In genomic region chr2:25314514-25315315, GRCh38 we compare ENCODE assay signal across 9 cellular contexts. TPM values are rescaled to one million over a fixed set of nuclear protein-coding genes. Genes with fewer than 3 reads are reported as not detected.
DNase-seq lines count a peak whose midpoint lies in the region; ATAC-seq and TF ChIP-seq lines count a peak whose summit lies in the region.
"Had no signal": no experiment of that assay in that cellular context is flagged by ENCODE, and none has a peak within 500 bp of the region (broad histone marks: within the 10 kb centered on the region; RNA-seq: fewer than 3 reads in every experiment).

No MANE protein-coding gene starts in this region.

- peak overlapping the region; percentile 97 for H3K27ac Mint-ChIP-seq in activated CD4-positive, alpha-beta T cell treated with anti-CD3 and anti-CD28 coated beads, Interleukin-2, amount 10 ng/mL, durations not matched to agents 7 days and 5 days
- H3K27ac Mint-ChIP-seq in neural progenitor cell: no peak overlapping the region

- peaks cover 8% of the 10 kb centered on the region for H3K36me3 ChIP-seq in effector memory CD4-positive, alpha-beta T cell (ENCODE audit: control insufficient read depth, insufficient read depth, low read length)
- H3K36me3 ChIP-seq in neural progenitor cell: no peaks in the 10 kb centered on the region
- H3K36me3 ChIP-seq in stomach smooth muscle (ENCODE audit: control insufficient read depth in 2 of 2, insufficient read depth in 2 of 2, low read length in 2 of 2): peaks cover 8 to 10% of the 10 kb centered on the region in 2 donors
- H3K36me3 ChIP-seq: HAP-1 had no signal

- peaks cover 2% of the 10 kb centered on the region for H3K9me3 Mint-ChIP-seq in activated CD4-positive, alpha-beta T cell treated with anti-CD3 and anti-CD28 coated beads, Interleukin-2, amount 10 ng/mL, durations not matched to agents 7 days and 5 days
- no peaks in the 10 kb centered on the region for H3K9me3 Mint-ChIP-seq in neural progenitor cell

- H3K27me3 ChIP-seq in effector memory CD4-positive, alpha-beta T cell (replicated peaks; ENCODE audit: control insufficient read depth, insufficient read depth, low read length, poor library complexity, severe bottlenecking): no peaks in the 10 kb centered on the region
- H3K27me3 ChIP-seq in neural progenitor cell (no peaks in the 10 kb centered on the region), stomach smooth muscle (ENCODE audit: control insufficient read depth in 1 of 2, insufficient read depth in 2 of 2, low read length in 2 of 2) (no peaks in the 10 kb centered on the region)

- peaks cover 48% of the 10 kb centered on the region for H3K4me1 ChIP-seq in effector memory CD4-positive, alpha-beta T cell (ENCODE audit: control insufficient read depth, insufficient read depth, low read length, poor library complexity, severe bottlenecking)
- H3K4me1 ChIP-seq in neural progenitor cell (peaks cover 44% of the 10 kb centered on the region), stomach smooth muscle (ENCODE audit: control insufficient read depth, insufficient read depth, low read length) (peaks cover 55% of the 10 kb centered on the region)

- peaks cover 21% of the 10 kb centered on the region for H3K36me3 Mint-ChIP-seq in activated CD4-positive, alpha-beta T cell treated with anti-CD3 and anti-CD28 coated beads, Interleukin-2, amount 10 ng/mL, durations not matched to agents 7 days and 5 days (ENCODE audit: low read depth)
- no peaks in the 10 kb centered on the region for H3K36me3 Mint-ChIP-seq in neural progenitor cell

- peak; percentile 89 for ATAC-seq in GM21447 (IDR thresholded peaks at IDR 0.05; ENCODE audit: unreplicated experiment)

- no peaks in the 10 kb centered on the region for H3K27me3 Mint-ChIP-seq in activated CD4-positive, alpha-beta T cell treated with anti-CD3 and anti-CD28 coated beads, Interleukin-2, amount 10 ng/mL, durations not matched to agents 7 days and 5 days
- peaks cover 6% of the 10 kb centered on the region for H3K27me3 Mint-ChIP-seq in neural progenitor cell (ENCODE audit: insufficient read depth, low read depth)

- H3K4me3 ChIP-seq in effector memory CD4-positive, alpha-beta T cell (ENCODE audit: insufficient read depth, low read depth, low read length, poor library complexity, severe bottlenecking): peak overlapping the region; percentile 44
- H3K4me3 ChIP-seq in neural progenitor cell: no peak overlapping the region
- peak overlapping the region in 1 of 2 donors; percentile 59 for H3K4me3 ChIP-seq in stomach smooth muscle (ENCODE audit: low read length in 2 of 2)
- H3K4me3 ChIP-seq: HAP-1 had no signal

- peaks cover 33% of the 10 kb centered on the region for H3F3A ChIP-seq in neural progenitor cell (ENCODE audit: low read depth)

- H3K79me2 ChIP-seq in neural progenitor cell (ENCODE audit: low read depth): no peaks in the 10 kb centered on the region

- peak overlapping the region; percentile 75 for H2AFZ ChIP-seq in neural progenitor cell (replicated peaks)

- peak overlapping the region; percentile 76 for H3K4me3 Mint-ChIP-seq in activated CD4-positive, alpha-beta T cell treated with anti-CD3 and anti-CD28 coated beads, Interleukin-2, amount 10 ng/mL, durations not matched to agents 7 days and 5 days
- no peak overlapping the region for H3K4me3 Mint-ChIP-seq in neural progenitor cell

- H3K9ac ChIP-seq in neural progenitor cell (no peak overlapping the region), stomach smooth muscle (ENCODE audit: low read length in 2 of 2) (peak overlapping the region; percentile 16 to 29)

- peak overlapping the region; percentile 69 for H3K27ac ChIP-seq in effector memory CD4-positive, alpha-beta T cell (ENCODE audit: insufficient read depth, low read length, poor library complexity, severe bottlenecking)
- H3K27ac ChIP-seq in neural progenitor cell: no peak overlapping the region
- H3K27ac ChIP-seq in stomach smooth muscle (ENCODE audit: low read length): peak overlapping the region; percentile 67

- CTCF ChIA-PET in activated CD4-positive, alpha-beta T cell treated with anti-CD3 and anti-CD28 coated beads, Interleukin-2, amount 10 ng/mL, durations not matched to agents 7 days and 5 days (lab: Charles Lee): interaction anchor here (0.6 to 2.9 kb wide), 14 partner anchors 9 to 252 kb away, joined by 3 to 11 read pairs (median 5); partner anchors contain the start of gene DNMT3A

- no peaks in the 10 kb centered on the region for H4K20me1 ChIP-seq in neural progenitor cell (ENCODE audit: low read depth)

- H3K9me3 ChIP-seq in effector memory CD4-positive, alpha-beta T cell (ENCODE audit: control insufficient read depth, low read length): no peaks in the 10 kb centered on the region
- no peaks in the 10 kb centered on the region for H3K9me3 ChIP-seq in neural progenitor cell (ENCODE audit: low read depth)
- no peaks in the 10 kb centered on the region for H3K9me3 ChIP-seq in stomach smooth muscle (ENCODE audit: control insufficient read depth in 2 of 2, low read length in 2 of 2)
- H3K9me3 ChIP-seq: HAP-1 had no signal

- POLR2A ChIA-PET in activated CD4-positive, alpha-beta T cell treated with anti-CD3 and anti-CD28 coated beads, Interleukin-2, amount 10 ng/mL, durations not matched to agents 7 days and 5 days (lab: Charles Lee): interaction anchor here (0.5 to 0.7 kb wide), 4 partner anchors 20 to 496 kb away, joined by 3 to 4 read pairs (median 4); no protein-coding TSS in a partner anchor

- H3K4me2 ChIP-seq in neural progenitor cell: peak overlapping the region; percentile 51

- no peak for TF ChIP-seq CTCF in neural progenitor cell (IDR thresholded peaks at IDR 0.05)

- H3K4me1 Mint-ChIP-seq in activated CD4-positive, alpha-beta T cell treated with anti-CD3 and anti-CD28 coated beads, Interleukin-2, amount 10 ng/mL, durations not matched to agents 7 days and 5 days: peaks cover 66% of the 10 kb centered on the region
- H3K4me1 Mint-ChIP-seq in neural progenitor cell: peaks cover 28% of the 10 kb centered on the region

- DNase-seq in COLO668 (lab: John Stamatoyannopoulos, UW; ENCODE audit: unreplicated experiment) (peak; percentile 42), NCI-H1092 (lab: John Stamatoyannopoulos, UW) (peak; percentile 57), neural progenitor cell (ENCODE audit: low spot score) (peak; percentile 81), occipital lobe (lab: John Stamatoyannopoulos, UW) (no peak)
- peak; percentile 84 for DNase-seq in activated CD4-positive, alpha-beta T cell treated with anti-CD3 and anti-CD28 coated beads, Interleukin-2, amount 10 ng/mL, durations not matched to agents 7 days and 5 days
- DNase-seq in effector memory CD4-positive, alpha-beta T cell: peak; percentile 44 to 56 (median 52)

RNA-seq across cellular contexts. Expression of gene DNMT3A, which starts 27.0 kb away (rescaled TPM):
- 10 to 100 TPM; 55.9 to 62.3 TPM for total RNA-seq in activated CD4-positive, alpha-beta T cell treated with anti-CD3 and anti-CD28 coated beads, Interleukin-2, amount 10 ng/mL, durations not matched to agents 7 days and 5 days
- total RNA-seq in neural progenitor cell (ENCODE audit: low replicate concordance): 46.5 and 81.1 TPM in 2 replicates
- total RNA-seq in occipital lobe: 53.3 TPM
